In the genomic region with DNA sequence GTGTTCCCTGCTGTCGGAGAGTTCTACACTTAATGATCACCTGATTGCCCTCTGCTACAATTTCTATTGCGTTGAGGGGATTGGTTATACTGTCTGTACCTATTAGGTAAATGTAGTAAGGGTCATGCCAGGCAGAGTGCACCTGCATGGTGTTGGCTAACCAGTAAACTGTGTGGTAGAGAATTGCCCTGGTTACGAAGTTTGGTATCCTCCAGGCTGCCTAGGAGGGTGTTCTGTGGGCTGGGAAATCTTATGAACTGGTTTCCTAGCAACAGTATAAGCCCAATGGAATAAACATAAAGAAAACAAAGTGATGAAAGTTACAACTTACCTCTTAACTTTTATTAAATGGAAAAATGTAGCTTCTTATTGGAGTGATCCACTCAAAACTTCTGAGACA, we compare ENCODE assay signal across 8 cellular contexts. TPM values are rescaled to one million over a fixed set of nuclear protein-coding genes. Genes with fewer than 3 reads are reported as not detected.
DNase-seq lines count a peak whose midpoint lies in the region; ATAC-seq and TF ChIP-seq lines count a peak whose summit lies in the region.

No MANE protein-coding gene starts in this region.

- H3K36me3 Mint-ChIP-seq in effector memory CD8-positive, alpha-beta T cell (ENCODE audit: insufficient read depth), result peaks cover 18% of the 10 kb centered on the region

- no peaks in the 10 kb centered on the region for H3K27me3 Mint-ChIP-seq in effector memory CD8-positive, alpha-beta T cell

- H3K36me3 ChIP-seq in SK-N-MC (ENCODE audit: insufficient read depth, low read length), result peaks cover 6% of the 10 kb centered on the region; the same call in 1 of the 2 replicates
- H3K36me3 ChIP-seq in neural cell (ENCODE audit: insufficient read depth, low read length), result no peaks in the 10 kb centered on the region

- H3K9ac ChIP-seq in SK-N-MC (ENCODE audit: insufficient read length), result no peak overlapping the region
- no peak overlapping the region for H3K9ac ChIP-seq in neural cell (ENCODE audit: low read length)

- no peaks in the 10 kb centered on the region for H3K79me2 ChIP-seq in neural cell (replicated peaks; ENCODE audit: insufficient read depth, low read length)

- DNase-seq in NCI-H82 (lab: John Stamatoyannopoulos, UW) (peak; percentile 29), NCI-H82 treated with DMSO at 0.1 percent for 48 hours (lab: John Stamatoyannopoulos, UW; ENCODE audit: unreplicated experiment) (no peak), SK-N-MC (ENCODE audit: low read depth, low spot score) (no peak), NCI-H345 (lab: John Stamatoyannopoulos, UW) (no peak)
- peak; percentile 17 to 43 (median 41) for DNase-seq in effector memory CD8-positive, alpha-beta T cell
- no peak for DNase-seq in activated CD4-positive, CD25-positive, alpha-beta regulatory T cell (lab: John Stamatoyannopoulos, UW)

- no peaks in the 10 kb centered on the region for H3K27me3 ChIP-seq in neural cell (ENCODE audit: insufficient read depth, low read depth, low read length)

- H3K4me2 ChIP-seq in neural cell (ENCODE audit: low read length), result peak overlapping the region; percentile 6

- H3K4me3 ChIP-seq in SK-N-MC (peak overlapping the region; percentile 91), neural cell (ENCODE audit: low read length) (peak overlapping the region; percentile 82)

- peaks cover 39 to 52% of the 10 kb centered on the region in 2 donors for H3K4me1 Mint-ChIP-seq in effector memory CD8-positive, alpha-beta T cell (ENCODE audit: low read depth in 2 of 2)

- no peak overlapping the region for H2AFZ ChIP-seq in neural cell (ENCODE audit: low read depth, low read length)

- no peak for TF ChIP-seq RAD21 in neural cell (conservative IDR thresholded peaks at IDR 0.05)

- ATAC-seq in effector memory CD8-positive, alpha-beta T cell (replicated peaks), result peak; percentile 40
- no peak for ATAC-seq in GM21526 (IDR thresholded peaks at IDR 0.05; ENCODE audit: low FRiP score, unreplicated experiment)

- no peaks in the 10 kb centered on the region for H3K9me2 ChIP-seq in neural cell (ENCODE audit: insufficient read depth, low read length)

- no peaks in the 10 kb centered on the region; the same call in 1 of the 2 replicates for H3K9me3 ChIP-seq in SK-N-MC (ENCODE audit: low read depth, low read length)
- no peaks in the 10 kb centered on the region for H3K9me3 ChIP-seq in neural cell (ENCODE audit: low read length)

- H3K27ac ChIP-seq in SK-N-MC (no peak overlapping the region), neural cell (ENCODE audit: low read length) (no peak overlapping the region)

- H3F3A ChIP-seq in neural cell (ENCODE audit: insufficient read depth, low read length, poor library complexity, severe bottlenecking), result no peaks in the 10 kb centered on the region

- peak overlapping the region; percentile 100 for H3K27ac Mint-ChIP-seq in effector memory CD8-positive, alpha-beta T cell

- H3K9me3 Mint-ChIP-seq in effector memory CD8-positive, alpha-beta T cell, result no peaks in the 10 kb centered on the region

- TF ChIP-seq EP300 in neural cell (conservative IDR thresholded peaks at IDR 0.05; ENCODE audit: poor library complexity, severe bottlenecking), result no peak

- H4K20me1 ChIP-seq in neural cell (ENCODE audit: insufficient read depth), result no peaks in the 10 kb centered on the region

- peak overlapping the region; percentile 95 to 97 for H3K4me3 Mint-ChIP-seq in effector memory CD8-positive, alpha-beta T cell

- TF ChIP-seq CTCF in neural cell (IDR thresholded peaks at IDR 0.05; ENCODE audit: poor library complexity, severe bottlenecking), result no peak

TF ChIP-seq in neural cell, 6 proteins besides CTCF, POLR2A, EP300 and RAD21:
- no peak for TF ChIP-seq TAF1 (IDR thresholded peaks at IDR 0.05; ENCODE audit: low read depth)
- no peak for TF ChIP-seq SMC3 (conservative IDR thresholded peaks at IDR 0.05; ENCODE audit: poor library complexity)
- no peak for TF ChIP-seq POLR2AphosphoS5 (IDR thresholded peaks at IDR 0.05)
- TF ChIP-seq EZH2 (IDR thresholded peaks at IDR 0.05; ENCODE audit: borderline replicate concordance, insufficient read depth, low read length, poor library complexity, severe bottlenecking), result no peak
- TF ChIP-seq, protein P1, sequence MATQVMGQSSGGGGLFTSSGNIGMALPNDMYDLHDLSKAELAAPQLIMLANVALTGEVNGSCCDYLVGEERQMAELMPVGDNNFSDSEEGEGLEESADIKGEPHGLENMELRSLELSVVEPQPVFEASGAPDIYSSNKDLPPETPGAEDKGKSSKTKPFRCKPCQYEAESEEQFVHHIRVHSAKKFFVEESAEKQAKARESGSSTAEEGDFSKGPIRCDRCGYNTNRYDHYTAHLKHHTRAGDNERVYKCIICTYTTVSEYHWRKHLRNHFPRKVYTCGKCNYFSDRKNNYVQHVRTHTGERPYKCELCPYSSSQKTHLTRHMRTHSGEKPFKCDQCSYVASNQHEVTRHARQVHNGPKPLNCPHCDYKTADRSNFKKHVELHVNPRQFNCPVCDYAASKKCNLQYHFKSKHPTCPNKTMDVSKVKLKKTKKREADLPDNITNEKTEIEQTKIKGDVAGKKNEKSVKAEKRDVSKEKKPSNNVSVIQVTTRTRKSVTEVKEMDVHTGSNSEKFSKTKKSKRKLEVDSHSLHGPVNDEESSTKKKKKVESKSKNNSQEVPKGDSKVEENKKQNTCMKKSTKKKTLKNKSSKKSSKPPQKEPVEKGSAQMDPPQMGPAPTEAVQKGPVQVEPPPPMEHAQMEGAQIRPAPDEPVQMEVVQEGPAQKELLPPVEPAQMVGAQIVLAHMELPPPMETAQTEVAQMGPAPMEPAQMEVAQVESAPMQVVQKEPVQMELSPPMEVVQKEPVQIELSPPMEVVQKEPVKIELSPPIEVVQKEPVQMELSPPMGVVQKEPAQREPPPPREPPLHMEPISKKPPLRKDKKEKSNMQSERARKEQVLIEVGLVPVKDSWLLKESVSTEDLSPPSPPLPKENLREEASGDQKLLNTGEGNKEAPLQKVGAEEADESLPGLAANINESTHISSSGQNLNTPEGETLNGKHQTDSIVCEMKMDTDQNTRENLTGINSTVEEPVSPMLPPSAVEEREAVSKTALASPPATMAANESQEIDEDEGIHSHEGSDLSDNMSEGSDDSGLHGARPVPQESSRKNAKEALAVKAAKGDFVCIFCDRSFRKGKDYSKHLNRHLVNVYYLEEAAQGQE (IDR thresholded peaks at IDR 0.05; ENCODE audit: borderline replicate concordance), result no peak
- no peak for TF ChIP-seq MXI1 (conservative IDR thresholded peaks at IDR 0.05; ENCODE audit: poor library complexity, severe bottlenecking)

RNA-seq across cellular contexts. Expression of a gene that starts 1.4 kb away (rescaled TPM):
- 10.1 and 11.6 TPM in 2 replicates for polyA plus RNA-seq in neural cell
- polyA minus RNA-seq in neural cell, result 43.9 and 69.4 TPM in 2 replicates

Comparison
In these comparisons a context has a peak if more than half of its experiments do, and no peak if none do; other contexts are left out.
1. DNase-seq: peak in NCI-H82 (single experiment) and effector memory CD8-positive, alpha-beta T cell (3 of 3); none in NCI-H82 treated with DMSO at 0.1 percent for 48 hours (single experiment), SK-N-MC (single experiment), activated CD4-positive, CD25-positive, alpha-beta regulatory T cell (0 of 4) and NCI-H345 (single experiment).